In genomic region chr12:27462151-27462694, GRCh38 we compare ENCODE assay signal across 12 cellular contexts. TPM values are rescaled to one million over a fixed set of nuclear protein-coding genes. Genes with fewer than 3 reads are reported as not detected.
A peak's percentile ranks its signal among the peaks of the same experiment; 100 is the strongest.
DNase-seq lines count a peak whose midpoint lies in the region; ATAC-seq and TF ChIP-seq lines count a peak whose summit lies in the region.
"Had no signal": no experiment of that assay in that cellular context is flagged by ENCODE, and none has a peak within 500 bp of the region (broad histone marks: within the 10 kb centered on the region; RNA-seq: fewer than 3 reads in every experiment).

No MANE protein-coding gene starts in this region.

- DNase-seq in activated T-cell treated with anti-CD3 and anti-CD28 coated beads, Interleukin-2, amount 50 U/mL, for 72 hours, result no peak
- DNase-seq in activated T-cell treated with anti-CD3 and anti-CD28 coated beads, Interleukin-2, amount 50 U/mL, for 4 hours, result no peak
- DNase-seq in T1000 (lab: John Stamatoyannopoulos, UW) (peak; percentile 59), fibroblast of pulmonary artery (ENCODE audit: low read depth) (peak; percentile 98), smooth muscle cell of the brain vasculature (ENCODE audit: low read depth, low spot score) (peak; percentile 52), substantia nigra (lab: John Stamatoyannopoulos, UW) (no peak), NCI-H345 (lab: John Stamatoyannopoulos, UW) (no peak), hippocampal formation (lab: John Stamatoyannopoulos, UW) (no peak)
- DNase-seq: C1 segment of cervical spinal cord; NCI-H1436 treated with DMSO at 0.1 percent for 48 hours; stimulated activated CD4-positive, alpha-beta T cell treated with anti-CD3 and anti-CD28 coated beads, Interleukin-4, amount 100 ng/mL, for 1 hour; upper lobe of right lung had no signal

- H3K4me1 Mint-ChIP-seq in activated T-cell treated with anti-CD3 and anti-CD28 coated beads, Interleukin-2, amount 50 U/mL, for 72 hours (ENCODE audit: low read depth), result peaks cover 45% of the 10 kb centered on the region
- peaks cover 20% of the 10 kb centered on the region for H3K4me1 Mint-ChIP-seq in activated T-cell treated with anti-CD3 and anti-CD28 coated beads, Interleukin-2, amount 50 U/mL, for 4 hours (ENCODE audit: low read depth)

- H3K27ac ChIP-seq in substantia nigra (ENCODE audit: low read depth, low read length, poor library complexity, severe bottlenecking), result no peak overlapping the region
- H3K27ac ChIP-seq: upper lobe of right lung had no signal

- H3K36me3 Mint-ChIP-seq in activated T-cell treated with anti-CD3 and anti-CD28 coated beads, Interleukin-2, amount 50 U/mL, for 72 hours (ENCODE audit: insufficient read depth in 2 of 2), result peaks cover 0 to 1% of the 10 kb centered on the region in 2 donors
- no peaks in the 10 kb centered on the region for H3K36me3 Mint-ChIP-seq in activated T-cell treated with anti-CD3 and anti-CD28 coated beads, Interleukin-2, amount 50 U/mL, for 4 hours (ENCODE audit: insufficient read depth)

- H3K9me3 Mint-ChIP-seq in activated T-cell treated with anti-CD3 and anti-CD28 coated beads, Interleukin-2, amount 50 U/mL, for 72 hours, result peaks cover 0 to 2% of the 10 kb centered on the region in 2 donors
- H3K9me3 Mint-ChIP-seq in activated T-cell treated with anti-CD3 and anti-CD28 coated beads, Interleukin-2, amount 50 U/mL, for 4 hours, result no peaks in the 10 kb centered on the region

- no peak for TF ChIP-seq CTCF in fibroblast of pulmonary artery (IDR thresholded peaks at IDR 0.05; ENCODE audit: low read length, missing control alignments)

- H3K27ac Mint-ChIP-seq in activated T-cell treated with anti-CD3 and anti-CD28 coated beads, Interleukin-2, amount 50 U/mL, for 72 hours, result peak overlapping the region; percentile 51

- peak; percentile 16 to 49 for ATAC-seq in activated T-cell treated with anti-CD3 and anti-CD28 coated beads, Interleukin-2, amount 50 U/mL, for 72 hours (replicated peaks in 1 of 2)
- ATAC-seq in activated T-cell treated with anti-CD3 and anti-CD28 coated beads, Interleukin-2, amount 50 U/mL, for 4 hours, result no peak

- H3K27me3 Mint-ChIP-seq in activated T-cell treated with anti-CD3 and anti-CD28 coated beads, Interleukin-2, amount 50 U/mL, for 72 hours (ENCODE audit: low read depth), result peaks cover 12% of the 10 kb centered on the region
- peaks cover 17% of the 10 kb centered on the region for H3K27me3 Mint-ChIP-seq in activated T-cell treated with anti-CD3 and anti-CD28 coated beads, Interleukin-2, amount 50 U/mL, for 4 hours (ENCODE audit: low read depth)

- H3K4me3 ChIP-seq in fibroblast of pulmonary artery (replicated peaks; ENCODE audit: low read depth, low read length), result no peak overlapping the region
- H3K4me3 ChIP-seq: upper lobe of right lung had no signal

- peak overlapping the region; percentile 11 to 83 for H3K4me3 Mint-ChIP-seq in activated T-cell treated with anti-CD3 and anti-CD28 coated beads, Interleukin-2, amount 50 U/mL, for 72 hours
- no peak overlapping the region for H3K4me3 Mint-ChIP-seq in activated T-cell treated with anti-CD3 and anti-CD28 coated beads, Interleukin-2, amount 50 U/mL, for 4 hours

RNA-seq across cellular contexts. Expression of gene SMCO2, which starts 15.7 kb away (rescaled TPM):
- under 1 TPM; 0.55 to 0.72 TPM for total RNA-seq in activated T-cell treated with anti-CD3 and anti-CD28 coated beads, Interleukin-2, amount 50 U/mL, for 72 hours
- total RNA-seq in activated T-cell treated with anti-CD3 and anti-CD28 coated beads, Interleukin-2, amount 50 U/mL, for 4 hours, result not detected

Comparison
In these comparisons a context has a peak if more than half of its experiments do, and no peak if none do; other contexts are left out.
1. ATAC-seq: peak in activated T-cell treated with anti-CD3 and anti-CD28 coated beads, Interleukin-2, amount 50 U/mL, for 72 hours (2 of 2); none in activated T-cell treated with anti-CD3 and anti-CD28 coated beads, Interleukin-2, amount 50 U/mL, for 4 hours (0 of 2).
2. DNase-seq: peak in T1000 (single experiment), fibroblast of pulmonary artery (single experiment) and smooth muscle cell of the brain vasculature (single experiment); none in activated T-cell treated with anti-CD3 and anti-CD28 coated beads, Interleukin-2, amount 50 U/mL, for 72 hours (0 of 2), activated T-cell treated with anti-CD3 and anti-CD28 coated beads, Interleukin-2, amount 50 U/mL, for 4 hours (single experiment), substantia nigra (0 of 49), NCI-H345 (single experiment) and hippocampal formation (0 of 2).